17 cellular contexts compared by ENCODE assay signal in the genomic region with DNA sequence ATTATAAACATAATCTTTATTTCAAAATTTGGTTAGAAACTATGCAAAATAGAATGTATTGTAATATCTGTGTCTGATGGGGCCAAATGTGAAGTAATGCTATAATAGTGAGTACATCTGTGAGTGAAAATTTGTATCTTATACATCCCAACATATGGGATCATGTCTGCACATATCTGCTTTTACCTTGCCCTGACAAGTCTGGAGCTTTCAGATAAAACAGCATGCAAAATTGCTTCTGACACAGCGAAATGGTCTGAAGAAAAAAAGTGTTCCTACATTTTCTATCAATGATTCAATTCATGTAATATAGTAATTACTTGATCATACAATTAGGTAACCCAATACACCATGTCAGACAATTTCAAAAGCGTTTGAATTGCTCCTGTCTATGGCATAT. TPM values are rescaled to one million over a fixed set of nuclear protein-coding genes. Genes with fewer than 3 reads are reported as not detected.
A peak's percentile ranks its signal among the peaks of the same experiment; 100 is the strongest.
DNase-seq lines count a peak whose midpoint lies in the region; ATAC-seq, FAIRE-seq and TF ChIP-seq lines count a peak whose summit lies in the region.
"Had no signal": no experiment of that assay in that cellular context is flagged by ENCODE, and none has a peak within 500 bp of the region (broad histone marks: within the 10 kb centered on the region; RNA-seq: fewer than 3 reads in every experiment).

No MANE protein-coding gene starts in this region.

- H3F3A ChIP-seq in SK-N-SH (replicated peaks; ENCODE audit: insufficient read depth) = no peaks in the 10 kb centered on the region

- no peak for TF ChIP-seq EP300 in SK-N-SH (IDR thresholded peaks at IDR 0.05; ENCODE audit: borderline replicate concordance in 1 of 2, low read depth in 1 of 2, low read length in 1 of 2)

- H3K9me3 ChIP-seq in SK-N-SH (no peaks in the 10 kb centered on the region), keratinocyte (ENCODE audit: control insufficient read depth, low read depth, low read length) (no peaks in the 10 kb centered on the region)

- H3K27me3 ChIP-seq in SK-N-SH (ENCODE audit: insufficient read depth) (no peaks in the 10 kb centered on the region; the same call in 1 of the 2 replicates), keratinocyte (ENCODE audit: control insufficient read depth, extremely low read depth, insufficient read depth, low read length) (no peaks in the 10 kb centered on the region)
- H3K27me3 ChIP-seq: BLaER1 treated with 17β-estradiol and CSF1 and Interleukin-3, amounts not matched to agents 10 nM and 100 nM had no signal

- POLR2A ChIA-PET in SK-N-SH (lab: Yijun Ruan, JAX) = no interaction called here

- H3K36me3 ChIP-seq in SK-N-SH (replicated peaks in 1 of 2; ENCODE audit: control insufficient read depth in 1 of 2, insufficient read depth in 2 of 2, low read length in 1 of 2) (no peaks in the 10 kb centered on the region), keratinocyte (ENCODE audit: control insufficient read depth in 2 of 2, extremely low read depth in 1 of 2, insufficient read depth in 2 of 2, low read length in 2 of 2) (no peaks in the 10 kb centered on the region)
- H3K36me3 ChIP-seq: BLaER1 treated with 17β-estradiol and CSF1 and Interleukin-3, amounts not matched to agents 10 nM and 100 nM had no signal

- H2AFZ ChIP-seq in SK-N-SH (ENCODE audit: low read depth) = 0 out of 2 replicates have a peak overlapping the region, but pooled peaks have one; percentile 3
- H2AFZ ChIP-seq in keratinocyte (ENCODE audit: control insufficient read depth, low read length) = peak overlapping the region; percentile 12
- H2AFZ ChIP-seq: GM23338 had no signal

- CTCF ChIA-PET in SK-N-SH (lab: Yijun Ruan, JAX) = interaction anchor here (0.9 to 2.0 kb wide), 3 partner anchors 9 to 217 kb away, joined by 3 to 8 read pairs (median 3); no protein-coding TSS in a partner anchor

- H4K20me1 ChIP-seq in SK-N-SH (ENCODE audit: insufficient read depth) (no peaks in the 10 kb centered on the region), keratinocyte (ENCODE audit: control insufficient read depth, extremely low read depth, insufficient read depth, low read length) (no peaks in the 10 kb centered on the region)
- H4K20me1 ChIP-seq: BLaER1 treated with 17β-estradiol and CSF1 and Interleukin-3, amounts not matched to agents 10 nM and 100 nM had no signal

- TF ChIP-seq RAD21 in SK-N-SH (IDR thresholded peaks at IDR 0.05; ENCODE audit: low read length) = no peak

- H3K27ac ChIP-seq in SK-N-SH (ENCODE audit: low read depth in 2 of 2, low read length in 1 of 2) (no peak overlapping the region), keratinocyte (ENCODE audit: control insufficient read depth, insufficient read depth, low read length) (peak overlapping the region; percentile 76)
- H3K27ac ChIP-seq: BLaER1 treated with 17β-estradiol and CSF1 and Interleukin-3, amounts not matched to agents 10 nM and 100 nM had no signal

- H3K4me3 ChIP-seq in SK-N-SH (ENCODE audit: low read depth in 2 of 2, low read length in 1 of 2) (no peak overlapping the region), epithelial cell of esophagus (ENCODE audit: low read length) (no peak overlapping the region), keratinocyte (ENCODE audit: control insufficient read depth in 2 of 3, extremely low read depth in 1 of 3, insufficient read depth in 2 of 3, low read depth in 1 of 3, low read length in 3 of 3) (no peak overlapping the region)
- H3K4me3 ChIP-seq: BLaER1 treated with 17β-estradiol and CSF1 and Interleukin-3, amounts not matched to agents 10 nM and 100 nM; GM12878; GM23338 had no signal

- no peak for FAIRE-seq in keratinocyte (lab: Jason Lieb, UNC)
- FAIRE-seq: GM12878 had no signal

- H3K9ac ChIP-seq in SK-N-SH (no peak overlapping the region), keratinocyte (ENCODE audit: control insufficient read depth, extremely low read depth, insufficient read depth, low read length) (no peak overlapping the region)
- H3K9ac ChIP-seq: BLaER1 treated with 17β-estradiol and CSF1 and Interleukin-3, amounts not matched to agents 10 nM and 100 nM had no signal

- H3K79me2 ChIP-seq in SK-N-SH (ENCODE audit: insufficient read depth) = no peaks in the 10 kb centered on the region
- no peaks in the 10 kb centered on the region for H3K79me2 ChIP-seq in keratinocyte (ENCODE audit: control insufficient read depth, insufficient read depth, low read length)

- dilution Hi-C loops in keratinocyte (cut with MboI; ENCODE audit: extremely low pct_ligation_motif_present, low sequenced_read_pairs) = no loop called here

- no peak for ATAC-seq in SK-N-SH treated with all-trans-retinoic acid at 6 μM for 48 hours
- ATAC-seq: GM12878, GM23338 had no signal

- 47% methylated on average over 2 of the region's 2 CpGs for WGBS in SK-N-SH (ENCODE audit: low lambda C conversion rate)

- DNase-seq in SK-N-SH (no peak), OCI-M1 (lab: John Stamatoyannopoulos, UW) (peak; percentile 52), epithelial cell of esophagus (ENCODE audit: low read depth) (peak; percentile 82), keratinocyte (ENCODE audit: low read depth, low spot score) (no peak), GM03348 (ENCODE audit: low spot score) (no peak), anterior cingulate cortex (lab: John Stamatoyannopoulos, UW) (no peak), medulla oblongata (ENCODE audit: extremely low spot score) (no peak)
- DNase-seq: 8988T; AML-193; Calu3; CD4-positive, CD25-positive, alpha-beta regulatory T cell; DMS 273 treated with DMSO at 0.1 percent for 48 hours; H7 had no signal

- H3K4me1 ChIP-seq in SK-N-SH (ENCODE audit: control insufficient read depth in 1 of 2, insufficient read depth in 2 of 2, low read depth in 1 of 2, low read length in 1 of 2) (no peaks in the 10 kb centered on the region; a peak in 1 of 4 replicates), keratinocyte (ENCODE audit: control insufficient read depth, extremely low read depth, insufficient read depth, low read length) (peaks cover 32% of the 10 kb centered on the region)
- H3K4me1 ChIP-seq: BLaER1 treated with 17β-estradiol and CSF1 and Interleukin-3, amounts not matched to agents 10 nM and 100 nM had no signal

- H3K9me1 ChIP-seq in keratinocyte (ENCODE audit: control insufficient read depth, extremely low read depth, insufficient read depth, low read length) = no peaks in the 10 kb centered on the region

- H3K4me2 ChIP-seq in SK-N-SH (no peak overlapping the region), keratinocyte (ENCODE audit: control insufficient read depth, extremely low read depth, insufficient read depth, low read depth, low read length) (peak overlapping the region; percentile 48)
- H3K4me2 ChIP-seq: BLaER1 treated with 17β-estradiol and CSF1 and Interleukin-3, amounts not matched to agents 10 nM and 100 nM; GM23338 had no signal

- TF ChIP-seq CTCF in SK-N-SH (IDR thresholded peaks at IDR 0.05) (no peak), epithelial cell of esophagus (IDR thresholded peaks at IDR 0.05; ENCODE audit: insufficient read depth, low read depth, low read length, missing control alignments) (no peak), keratinocyte (optimal IDR thresholded peaks at IDR 0.05 in 1 of 3, IDR thresholded peaks at IDR 0.05 in 1 of 3, conservative IDR thresholded peaks at IDR 0.05 in 1 of 3; ENCODE audit: extremely low read depth in 1 of 3, insufficient read depth in 2 of 3, low read length in 3 of 3) (no peak)

- H3K9me2 ChIP-seq in SK-N-SH = no peaks in the 10 kb centered on the region

TF ChIP-seq in SK-N-SH, 30 proteins besides CTCF, POLR2A, EP300 and RAD21:
- TF ChIP-seq RCOR1 (IDR thresholded peaks at IDR 0.05; ENCODE audit: low read length) = no peak
- TF ChIP-seq NRF1 (IDR thresholded peaks at IDR 0.05; ENCODE audit: low read depth, low read length) = no peak
- no peak for TF ChIP-seq FOXM1 (IDR thresholded peaks at IDR 0.05; ENCODE audit: low read depth)
- TF ChIP-seq EZH2phosphoT487 (IDR thresholded peaks at IDR 0.05; ENCODE audit: borderline replicate concordance, low read depth) = no peak
- TF ChIP-seq JUND (IDR thresholded peaks at IDR 0.05) = no peak
- TF ChIP-seq TEAD4 (IDR thresholded peaks at IDR 0.05; ENCODE audit: borderline replicate concordance, insufficient read depth) = no peak
- no peak for TF ChIP-seq NFIC (IDR thresholded peaks at IDR 0.05; ENCODE audit: borderline replicate concordance)
- no peak for TF ChIP-seq GATA2 (CRISPR knock-in tag; IDR thresholded peaks at IDR 0.05)
TF ChIP-seq in SK-N-SH: peak in this region for 0.

TF ChIP-seq in SK-N-SH treated with all-trans-retinoic acid at 6 μM for 48 hours, 23 proteins besides CTCF, POLR2A, EP300 and RAD21:
- TF ChIP-seq, protein P1, sequence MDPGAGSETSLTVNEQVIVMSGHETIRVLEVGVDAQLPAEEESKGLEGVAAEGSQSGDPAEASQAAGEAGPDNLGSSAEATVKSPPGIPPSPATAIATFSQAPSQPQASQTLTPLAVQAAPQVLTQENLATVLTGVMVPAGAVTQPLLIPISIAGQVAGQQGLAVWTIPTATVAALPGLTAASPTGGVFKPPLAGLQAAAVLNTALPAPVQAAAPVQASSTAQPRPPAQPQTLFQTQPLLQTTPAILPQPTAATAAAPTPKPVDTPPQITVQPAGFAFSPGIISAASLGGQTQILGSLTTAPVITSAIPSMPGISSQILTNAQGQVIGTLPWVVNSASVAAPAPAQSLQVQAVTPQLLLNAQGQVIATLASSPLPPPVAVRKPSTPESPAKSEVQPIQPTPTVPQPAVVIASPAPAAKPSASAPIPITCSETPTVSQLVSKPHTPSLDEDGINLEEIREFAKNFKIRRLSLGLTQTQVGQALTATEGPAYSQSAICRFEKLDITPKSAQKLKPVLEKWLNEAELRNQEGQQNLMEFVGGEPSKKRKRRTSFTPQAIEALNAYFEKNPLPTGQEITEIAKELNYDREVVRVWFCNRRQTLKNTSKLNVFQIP (CRISPR knock-in tag; IDR thresholded peaks at IDR 0.05; ENCODE audit: borderline replicate concordance, low read depth) = no peak
- TF ChIP-seq TOX (CRISPR knock-in tag; IDR thresholded peaks at IDR 0.05; ENCODE audit: borderline replicate concordance) = no peak
TF ChIP-seq in SK-N-SH treated with all-trans-retinoic acid at 6 μM for 48 hours: peak in this region for 0.

RNA-seq across cellular contexts. Expression of a gene that starts 58.1 kb away (rescaled TPM):
- polyA plus RNA-seq in SK-N-SH (2012; rRNA removed) = 2.8 and 3.3 TPM in 2 replicates
- 3.9 and 5.2 TPM in 2 replicates for polyA plus RNA-seq in SK-N-SH (2012; cell fraction: cytosol; rRNA removed)
- 1.7 and 3.5 TPM in 2 replicates for polyA plus RNA-seq in SK-N-SH (2012; cell fraction: nucleus; rRNA removed)
- polyA plus RNA-seq in keratinocyte = 80.7 to 115 TPM (median 91.4 TPM) in 3 replicates
- polyA plus RNA-seq in keratinocyte (2011; ENCODE audit: low read depth) = 160 TPM
- 56.0 and 77.5 TPM in 2 replicates for polyA plus RNA-seq in keratinocyte (2011; cell fraction: cytosol; rRNA removed)
- polyA plus RNA-seq in keratinocyte (2011; cell fraction: nucleus; rRNA removed) = 143 and 179 TPM in 2 replicates
- 43.2 and 72.1 TPM in 2 replicates for polyA plus RNA-seq in keratinocyte (2012; ENCODE audit: low replicate concordance)
- polyA minus RNA-seq in keratinocyte = 27.9 to 146 TPM (median 80.1 TPM) in 3 replicates
- 72.9 TPM for polyA minus RNA-seq in keratinocyte (2011; cell fraction: cytosol; rRNA and poly(A)+ RNA removed)
- polyA minus RNA-seq in keratinocyte (2011; cell fraction: nucleus; rRNA and poly(A)+ RNA removed) = 119 and 286 TPM in 2 replicates
- polyA plus RNA-seq: CD4-positive, CD25-positive, alpha-beta regulatory T cell had no signal

Comparison
In these comparisons a context has a peak if more than half of its experiments do, and no peak if none do; other contexts are left out.
1. DNase-seq: peak in OCI-M1 (single experiment) and epithelial cell of esophagus (single experiment); none in SK-N-SH (single experiment), keratinocyte (single experiment), GM03348 (single experiment), anterior cingulate cortex (0 of 58) and medulla oblongata (single experiment).
2. RNA of a gene that starts 58.1 kb away (polyA plus RNA-seq): 43.2 to 179 TPM in keratinocyte; 1.7 to 5.2 TPM in SK-N-SH; every median in the first group is over 4 times any median in the second.